Comparison of ENCODE assay signal across 1 cellular context in genomic region chr2:139864821-139865302, GRCh38.
TF ChIP-seq lines count a peak whose summit lies in the region.

No MANE protein-coding gene starts in this region.

TF ChIP-seq in K562, 482 proteins besides CTCF, POLR2A, EP300 and RAD21 (continued from another document and continues in another):
- TF ChIP-seq ZNF280B (CRISPR knock-in tag; IDR thresholded peaks at IDR 0.05) (peak; percentile 89; the same call in 1 of the 2 replicates), MED1 (CRISPR knock-in tag; IDR thresholded peaks at IDR 0.05; ENCODE audit: borderline replicate concordance) (no peak), ZBTB26 (CRISPR knock-in tag; IDR thresholded peaks at IDR 0.05) (no peak), ARID1B (IDR thresholded peaks at IDR 0.05) (peak; percentile 83), HMG20A (CRISPR knock-in tag; conservative IDR thresholded peaks at IDR 0.05) (no peak), ZBTB9 (CRISPR knock-in tag; IDR thresholded peaks at IDR 0.05) (0 out of 2 replicates have a peak, but pooled peaks have one; percentile 71), ZNF3 (CRISPR knock-in tag; IDR thresholded peaks at IDR 0.05) (no peak), CHD4 (IDR thresholded peaks at IDR 0.05; ENCODE audit: insufficient read depth, insufficient replicate concordance, low read depth, low read length, poor library complexity, severe bottlenecking) (no peak), GMEB1 (CRISPR knock-in tag; IDR thresholded peaks at IDR 0.05) (peak; percentile 50; the same call in 1 of the 2 replicates), NR0B1 (IDR thresholded peaks at IDR 0.05; ENCODE audit: partially characterized antibody) (no peak), ELK3 (CRISPR knock-in tag; IDR thresholded peaks at IDR 0.05) (no peak), TBP (optimal IDR thresholded peaks at IDR 0.05; ENCODE audit: low read depth, low read length) (no peak), HDAC2 (IDR thresholded peaks at IDR 0.05) (no peak), FOXK2 (conservative IDR thresholded peaks at IDR 0.05 in 1 of 2, IDR thresholded peaks at IDR 0.05 in 1 of 2; ENCODE audit: low read depth in 2 of 2) (no peak), PURB (CRISPR knock-in tag; IDR thresholded peaks at IDR 0.05; ENCODE audit: low read depth) (no peak), ZNF780A (CRISPR knock-in tag; IDR thresholded peaks at IDR 0.05) (peak; percentile 95; the same call in 1 of the 2 replicates), SMARCC2 (IDR thresholded peaks at IDR 0.05; ENCODE audit: low read depth) (peak; percentile 26; the same call in 1 of the 2 replicates), ZNF583 (CRISPR knock-in tag; IDR thresholded peaks at IDR 0.05) (peak; percentile 96), ZHX1 (conservative IDR thresholded peaks at IDR 0.05; ENCODE audit: low read length) (no peak), FOXJ2 (tag; IDR thresholded peaks at IDR 0.05) (peak; percentile 91), CGGBP1 (CRISPR knock-in tag; IDR thresholded peaks at IDR 0.05) (no peak), ZSCAN29 (IDR thresholded peaks at IDR 0.05) (no peak), NFXL1 (CRISPR knock-in tag; IDR thresholded peaks at IDR 0.05) (no peak), EHMT2 (IDR thresholded peaks at IDR 0.05) (peak; percentile 40; the same call in 1 of the 2 replicates), ZNF830 (CRISPR knock-in tag; IDR thresholded peaks at IDR 0.05) (no peak), MEF2A (IDR thresholded peaks at IDR 0.05; ENCODE audit: control insufficient read depth, low read depth, low read length) (no peak), NR1H2 (CRISPR knock-in tag; IDR thresholded peaks at IDR 0.05) (no peak), GTF3C2 (IDR thresholded peaks at IDR 0.05; ENCODE audit: borderline replicate concordance, extremely low read depth, insufficient read length) (no peak), MBD1 (CRISPR knock-in tag; IDR thresholded peaks at IDR 0.05) (no peak), PHF21A (IDR thresholded peaks at IDR 0.05; ENCODE audit: borderline replicate concordance, low read depth) (no peak), ZNF717 (CRISPR knock-in tag; IDR thresholded peaks at IDR 0.05) (no peak), PYGO2 (tag; IDR thresholded peaks at IDR 0.05) (no peak), ETS2 (tag; IDR thresholded peaks at IDR 0.05; ENCODE audit: borderline replicate concordance, poor library complexity, severe bottlenecking) (no peak), CBX1 (IDR thresholded peaks at IDR 0.05; ENCODE audit: low read depth) (no peak), CREB1 (IDR thresholded peaks at IDR 0.05) (no peak), CREB1 (CRISPR knock-in tag; IDR thresholded peaks at IDR 0.05) (peak; percentile 33; the same call in 1 of the 2 replicates), STAT6 (CRISPR knock-in tag; IDR thresholded peaks at IDR 0.05) (no peak), E4F1 (CRISPR knock-in tag; IDR thresholded peaks at IDR 0.05; ENCODE audit: borderline replicate concordance) (no peak), ZNF408 (CRISPR knock-in tag; IDR thresholded peaks at IDR 0.05; ENCODE audit: low read depth) (no peak)
